ENCODE assay signal across 16 cellular contexts in genomic region chr2:47230418-47230817, GRCh38. TPM values are rescaled to one million over a fixed set of nuclear protein-coding genes. Genes with fewer than 3 reads are reported as not detected.
DNase-seq lines count a peak whose midpoint lies in the region; ATAC-seq, FAIRE-seq and TF ChIP-seq lines count a peak whose summit lies in the region.
"Had no signal": no experiment of that assay in that cellular context is flagged by ENCODE, and none has a peak within 500 bp of the region (broad histone marks: within the 10 kb centered on the region; RNA-seq: fewer than 3 reads in every experiment).

No MANE protein-coding gene starts in this region.

- H4K20me1 ChIP-seq in neural progenitor cell (ENCODE audit: low read depth), result no peaks in the 10 kb centered on the region

- peaks cover 8% of the 10 kb centered on the region for H3K27me3 Mint-ChIP-seq in neural progenitor cell (ENCODE audit: insufficient read depth, low read depth)

- TF ChIP-seq POLR2A in GM12891 (IDR thresholded peaks at IDR 0.05; ENCODE audit: low read depth, low read length), result no peak

- POLR2A ChIA-PET in RWPE1 (lab: Yijun Ruan, JAX; ENCODE audit: low non-redundant PET), result no interaction called here

- CTCF ChIA-PET in RWPE1 (lab: Yijun Ruan, JAX), result interaction anchor here (0.6 kb wide), 1 partner anchor 550 kb away, joined by 3 read pairs; no protein-coding TSS in a partner anchor

- intact Hi-C loops in Right ventricle myocardium inferior (cut with DNase I), result no loop called here
- intact Hi-C loops in cardiac septum (cut with DNase I), result no loop called here
- intact Hi-C loops in Right ventricle myocardium superior (cut with DNase I), result no loop called here
- intact Hi-C loops in aorta (cut with DNase I), result no loop called here

- H3K4me1 ChIP-seq in neural progenitor cell (peaks cover 24% of the 10 kb centered on the region), aorta (ENCODE audit: control insufficient read depth in 1 of 2, insufficient read depth in 2 of 2, low read length in 2 of 2) (no peaks in the 10 kb centered on the region)
- H3K4me1 ChIP-seq: breast epithelium had no signal

- no peaks in the 10 kb centered on the region for H3K36me3 ChIP-seq in neural progenitor cell
- H3K36me3 ChIP-seq in aorta (ENCODE audit: control insufficient read depth in 1 of 2, insufficient read depth in 2 of 2, low read length in 1 of 2), result no peaks in the 10 kb centered on the region
- H3K36me3 ChIP-seq: breast epithelium had no signal

- peaks cover 10% of the 10 kb centered on the region for H3F3A ChIP-seq in neural progenitor cell (ENCODE audit: low read depth)

- H3K9me3 Mint-ChIP-seq in neural progenitor cell, result no peaks in the 10 kb centered on the region
- H3K9me3 Mint-ChIP-seq: activated T-helper 1 cell treated with anti-CD3 and anti-CD28 coated beads, Interleukin-12 subunit alpha, Interleukin-12 subunit beta, Interleukin-2, Interleukin-4 antibody, amounts not matched to agents 30 ng/mL and 10 ng/mL and 1 ng/mL, durations not matched to agents 14 hours and 24 hours and 36 hours; natural killer cell treated with Interleukin-12 subunit alpha and Interleukin-12 subunit beta and Interleukin-15 and Interleukin-18, amount 100 ng/mL, for 72 hours; T-cell had no signal

- H3K27me3 ChIP-seq in neural progenitor cell (no peaks in the 10 kb centered on the region), aorta (ENCODE audit: control insufficient read depth in 1 of 2, insufficient read depth in 2 of 2, low read length in 1 of 2) (no peaks in the 10 kb centered on the region)
- H3K27me3 ChIP-seq: breast epithelium had no signal

- H3K27ac ChIP-seq in neural progenitor cell (no peak overlapping the region), aorta (ENCODE audit: low read depth in 1 of 2, low read length in 2 of 2) (no peak overlapping the region), RWPE1 (no peak overlapping the region)

- no peak overlapping the region for H3K4me2 ChIP-seq in neural progenitor cell

- WGBS in aorta, 2 donors, result 3 to 6% methylated on average over 4 of the region's 4 CpGs

- H3K4me1 Mint-ChIP-seq in neural progenitor cell, result peaks cover 65% of the 10 kb centered on the region
- H3K4me1 Mint-ChIP-seq: T-cell had no signal

- peak overlapping the region; percentile 27 for H3K27ac Mint-ChIP-seq in neural progenitor cell
- H3K27ac Mint-ChIP-seq: activated T-helper 1 cell treated with anti-CD3 and anti-CD28 coated beads, Interleukin-12 subunit alpha, Interleukin-12 subunit beta, Interleukin-2, Interleukin-4 antibody, amounts not matched to agents 30 ng/mL and 10 ng/mL and 1 ng/mL, durations not matched to agents 14 hours and 24 hours and 36 hours; natural killer cell treated with Interleukin-12 subunit alpha and Interleukin-12 subunit beta and Interleukin-15 and Interleukin-18, amount 100 ng/mL, for 72 hours; T-cell had no signal

- no peak overlapping the region for H2AFZ ChIP-seq in neural progenitor cell (replicated peaks)

- ATAC-seq in Right ventricle myocardium inferior, result peak; percentile 89
- ATAC-seq in Right ventricle myocardium superior (ENCODE audit: poor library complexity), result peak; percentile 94
- ATAC-seq in aorta (ENCODE audit: low FRiP score), result peak; percentile 88
- ATAC-seq: natural killer cell treated with Interleukin-12 subunit alpha and Interleukin-12 subunit beta and Interleukin-15 and Interleukin-18, amount 100 ng/mL, for 72 hours; T-cell had no signal

- no peaks in the 10 kb centered on the region for H3K36me3 Mint-ChIP-seq in neural progenitor cell
- H3K36me3 Mint-ChIP-seq: natural killer cell treated with Interleukin-12 subunit alpha and Interleukin-12 subunit beta and Interleukin-15 and Interleukin-18, amount 100 ng/mL, for 72 hours; T-cell had no signal

- H3K9me3 ChIP-seq in neural progenitor cell (ENCODE audit: low read depth) (no peaks in the 10 kb centered on the region), aorta (ENCODE audit: control insufficient read depth, low read length) (no peaks in the 10 kb centered on the region)
- H3K9me3 ChIP-seq: breast epithelium had no signal

- H3K9ac ChIP-seq in neural progenitor cell, result no peak overlapping the region

- H3K79me2 ChIP-seq in neural progenitor cell (ENCODE audit: low read depth), result no peaks in the 10 kb centered on the region

- DNase-seq in Right ventricle myocardium inferior (ENCODE audit: missing footprints), result peak; percentile 80
- DNase-seq in cardiac septum (ENCODE audit: low spot score), result no peak
- peak; percentile 81 for DNase-seq in Right ventricle myocardium superior
- DNase-seq in neural progenitor cell (ENCODE audit: low spot score), result no peak
- DNase-seq in aorta, result peak; percentile 86 to 87
- DNase-seq in NCI-H524 treated with DMSO at 0.1 percent for 48 hours (lab: John Stamatoyannopoulos, UW), result no peak
- no peak for DNase-seq in RWPE1 (ENCODE audit: low spot score)
- no peak for DNase-seq in GM12891 (ENCODE audit: insufficient read length, low spot score)
- DNase-seq: ACHN; activated CD4-positive, alpha-beta T cell treated with anti-CD3 and anti-CD28 coated beads for 48 hours; KG1; T-cell had no signal

- TF ChIP-seq CTCF in neural progenitor cell (IDR thresholded peaks at IDR 0.05), result no peak
- no peak for TF ChIP-seq CTCF in RWPE1 (conservative IDR thresholded peaks at IDR 0.05; ENCODE audit: low read depth)

- H3K4me3 ChIP-seq in neural progenitor cell, result no peak overlapping the region
- H3K4me3 ChIP-seq in aorta (ENCODE audit: low read length in 2 of 2), result no peak overlapping the region
- H3K4me3 ChIP-seq: breast epithelium had no signal

- FAIRE-seq in GM12891 (lab: Jason Lieb, UNC), result no peak
- FAIRE-seq: urothelium cell line had no signal

- no peak overlapping the region for H3K4me3 Mint-ChIP-seq in neural progenitor cell
- H3K4me3 Mint-ChIP-seq: activated T-helper 1 cell treated with anti-CD3 and anti-CD28 coated beads, Interleukin-12 subunit alpha, Interleukin-12 subunit beta, Interleukin-2, Interleukin-4 antibody, amounts not matched to agents 30 ng/mL and 10 ng/mL and 1 ng/mL, durations not matched to agents 14 hours and 24 hours and 36 hours; natural killer cell treated with Interleukin-12 subunit alpha and Interleukin-12 subunit beta and Interleukin-15 and Interleukin-18, amount 100 ng/mL, for 72 hours; T-cell had no signal

TF ChIP-seq in GM12891, 5 proteins besides CTCF, POLR2A, EP300 and RAD21:
- no peak for TF ChIP-seq PAX5 (IDR thresholded peaks at IDR 0.05; ENCODE audit: insufficient read depth, low read length, severe bottlenecking)
- no peak for TF ChIP-seq SPI1 (IDR thresholded peaks at IDR 0.05; ENCODE audit: low read depth, low read length)
- TF ChIP-seq POU2F2 (IDR thresholded peaks at IDR 0.05; ENCODE audit: low read depth, low read length), result no peak
- TF ChIP-seq POLR2AphosphoS5 (IDR thresholded peaks at IDR 0.05; ENCODE audit: low read depth, low read length), result no peak
- TF ChIP-seq TAF1 (IDR thresholded peaks at IDR 0.05; ENCODE audit: low read depth, low read length), result no peak
TF ChIP-seq in GM12891: peak in this region for 0.

RNA-seq across cellular contexts. Expression of gene CALM2, which starts 54.1 kb away (rescaled TPM):
- 547 TPM for total RNA-seq in Right ventricle myocardium inferior
- 361 TPM for total RNA-seq in cardiac septum
- total RNA-seq in Right ventricle myocardium superior, result 510 TPM
- total RNA-seq in neural progenitor cell (ENCODE audit: low replicate concordance), result 440 and 768 TPM in 2 replicates
- 100 to 1,000 TPM; 410 to 557 TPM for total RNA-seq in aorta
- 1,000 to 10,000 TPM in 1 of 2 donors, 100 to 1,000 TPM in 1; 568 to 1,082 TPM for polyA plus RNA-seq in aorta
- 406 TPM for polyA plus RNA-seq in GM12891 (2012; ENCODE audit: low read depth, missing spikeins)

Comparison
In these comparisons a context has a peak if more than half of its experiments do, and no peak if none do; other contexts are left out.
1. DNase-seq: peak in Right ventricle myocardium inferior (single experiment), Right ventricle myocardium superior (single experiment) and aorta (2 of 2); none in cardiac septum (single experiment), neural progenitor cell (single experiment), NCI-H524 treated with DMSO at 0.1 percent for 48 hours (single experiment), RWPE1 (single experiment) and GM12891 (single experiment).
2. Peak in every context shown above with its lines, with median percentiles within 50 percentile points of each other: ATAC-seq.